Comparison of ENCODE assay signal across 1 cellular context in the genomic region with DNA sequence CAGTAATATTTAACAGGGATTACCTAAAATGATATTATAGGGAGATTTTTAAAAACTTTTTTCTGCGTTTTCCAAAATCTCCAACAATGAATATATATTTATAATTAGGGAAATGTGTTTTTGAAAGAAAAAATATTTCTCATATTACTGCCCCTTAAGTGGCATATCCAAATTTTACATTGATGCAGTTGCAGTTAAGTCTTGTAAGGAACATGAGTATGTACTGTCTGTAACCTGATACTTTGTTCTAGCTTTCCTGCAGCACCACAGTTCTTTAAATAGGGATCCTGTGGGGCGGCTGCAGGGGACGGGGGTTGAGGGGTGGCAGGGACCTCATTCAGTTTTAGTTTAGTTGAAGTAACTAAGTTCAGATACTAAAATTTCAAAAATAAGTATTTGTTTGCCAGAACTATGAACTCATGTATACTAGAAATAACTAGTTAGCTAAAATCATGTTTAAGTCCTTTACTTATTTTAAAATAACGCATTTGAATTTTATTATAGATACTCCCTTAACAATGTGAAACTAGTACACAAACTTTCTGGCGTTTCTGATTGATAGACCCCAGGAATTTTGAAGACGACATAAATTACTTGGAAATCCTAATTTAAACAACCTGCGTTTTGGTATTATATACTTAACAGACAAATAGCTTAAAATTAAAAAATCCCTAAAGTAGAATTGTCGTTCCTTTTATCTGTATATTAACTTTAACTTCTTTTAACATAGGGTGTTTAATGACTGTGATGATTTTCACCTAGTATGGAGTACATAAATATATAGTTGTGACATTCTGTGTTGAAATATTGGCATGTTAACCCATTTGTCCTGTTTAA.
A peak's percentile ranks its signal among the peaks of the same experiment; 100 is the strongest.
TF ChIP-seq lines count a peak whose summit lies in the region.

No MANE protein-coding gene starts in this region.

TF ChIP-seq in K562, 482 proteins besides CTCF, POLR2A, EP300 and RAD21 (continued from another document and continues in another):
- TF ChIP-seq ZNF780A (CRISPR knock-in tag; IDR thresholded peaks at IDR 0.05): peak; percentile 99
- TF ChIP-seq POLR3G (IDR thresholded peaks at IDR 0.05; ENCODE audit: extremely low read depth, insufficient read length, insufficient replicate concordance): no peak
- peak; percentile 50; the same call in 1 of the 2 replicates for TF ChIP-seq ZNF133 (CRISPR knock-in tag; IDR thresholded peaks at IDR 0.05)
- TF ChIP-seq, protein P1, sequence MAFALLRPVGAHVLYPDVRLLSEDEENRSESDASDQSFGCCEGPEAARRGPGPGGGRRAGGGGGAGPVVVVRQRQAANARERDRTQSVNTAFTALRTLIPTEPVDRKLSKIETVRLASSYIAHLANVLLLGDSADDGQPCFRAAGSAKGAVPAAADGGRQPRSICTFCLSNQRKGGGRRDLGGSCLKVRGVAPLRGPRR (CRISPR knock-in tag; IDR thresholded peaks at IDR 0.05): peak; percentile 88
- no peak for TF ChIP-seq MYC (IDR thresholded peaks at IDR 0.05; ENCODE audit: low read depth, low read length)
- peak; percentile 89; the same call in 1 of the 2 replicates for TF ChIP-seq MYC (CRISPR knock-in tag; IDR thresholded peaks at IDR 0.05; ENCODE audit: borderline replicate concordance, low read depth)
- TF ChIP-seq ARID2 (IDR thresholded peaks at IDR 0.05): 0 out of 2 replicates have a peak, but pooled peaks have one; percentile 20
- TF ChIP-seq SMARCA4 (IDR thresholded peaks at IDR 0.05): no peak
- TF ChIP-seq, protein P2, sequence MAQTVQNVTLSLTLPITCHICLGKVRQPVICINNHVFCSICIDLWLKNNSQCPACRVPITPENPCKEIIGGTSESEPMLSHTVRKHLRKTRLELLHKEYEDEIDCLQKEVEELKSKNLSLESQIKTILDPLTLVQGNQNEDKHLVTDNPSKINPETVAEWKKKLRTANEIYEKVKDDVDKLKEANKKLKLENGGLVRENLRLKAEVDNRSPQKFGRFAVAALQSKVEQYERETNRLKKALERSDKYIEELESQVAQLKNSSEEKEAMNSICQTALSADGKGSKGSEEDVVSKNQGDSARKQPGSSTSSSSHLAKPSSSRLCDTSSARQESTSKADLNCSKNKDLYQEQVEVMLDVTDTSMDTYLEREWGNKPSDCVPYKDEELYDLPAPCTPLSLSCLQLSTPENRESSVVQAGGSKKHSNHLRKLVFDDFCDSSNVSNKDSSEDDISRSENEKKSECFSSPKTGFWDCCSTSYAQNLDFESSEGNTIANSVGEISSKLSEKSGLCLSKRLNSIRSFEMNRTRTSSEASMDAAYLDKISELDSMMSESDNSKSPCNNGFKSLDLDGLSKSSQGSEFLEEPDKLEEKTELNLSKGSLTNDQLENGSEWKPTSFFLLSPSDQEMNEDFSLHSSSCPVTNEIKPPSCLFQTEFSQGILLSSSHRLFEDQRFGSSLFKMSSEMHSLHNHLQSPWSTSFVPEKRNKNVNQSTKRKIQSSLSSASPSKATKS (CRISPR knock-in tag; IDR thresholded peaks at IDR 0.05): peak; percentile 99
- TF ChIP-seq ZNF717 (CRISPR knock-in tag; IDR thresholded peaks at IDR 0.05): peak; percentile 100
- no peak for TF ChIP-seq ZNF146 (CRISPR knock-in tag; IDR thresholded peaks at IDR 0.05; ENCODE audit: unreplicated experiment)
- TF ChIP-seq, protein P3, sequence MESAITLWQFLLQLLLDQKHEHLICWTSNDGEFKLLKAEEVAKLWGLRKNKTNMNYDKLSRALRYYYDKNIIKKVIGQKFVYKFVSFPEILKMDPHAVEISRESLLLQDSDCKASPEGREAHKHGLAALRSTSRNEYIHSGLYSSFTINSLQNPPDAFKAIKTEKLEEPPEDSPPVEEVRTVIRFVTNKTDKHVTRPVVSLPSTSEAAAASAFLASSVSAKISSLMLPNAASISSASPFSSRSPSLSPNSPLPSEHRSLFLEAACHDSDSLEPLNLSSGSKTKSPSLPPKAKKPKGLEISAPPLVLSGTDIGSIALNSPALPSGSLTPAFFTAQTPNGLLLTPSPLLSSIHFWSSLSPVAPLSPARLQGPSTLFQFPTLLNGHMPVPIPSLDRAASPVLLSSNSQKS (CRISPR knock-in tag; IDR thresholded peaks at IDR 0.05): peak; percentile 99
- peak; percentile 74 to 93; a peak in 3 of 4 replicates for TF ChIP-seq SIN3A (IDR thresholded peaks at IDR 0.05; ENCODE audit: borderline replicate concordance in 2 of 2, control insufficient read depth in 1 of 2, low read depth in 2 of 2, low read length in 2 of 2)
- TF ChIP-seq POLR2B (IDR thresholded peaks at IDR 0.05; ENCODE audit: low read depth, partially characterized antibody): peak; percentile 96
- TF ChIP-seq MECOM (CRISPR knock-in tag; IDR thresholded peaks at IDR 0.05): peak; percentile 81
- peak; percentile 98 for TF ChIP-seq GTF2F1 (IDR thresholded peaks at IDR 0.05; ENCODE audit: low read depth, low read length)
- TF ChIP-seq NFE2 (IDR thresholded peaks at IDR 0.05; ENCODE audit: low read depth): no peak
- peak; percentile 61 to 100; a peak in 3 of 4 replicates for TF ChIP-seq MAZ (CRISPR knock-in tag; conservative IDR thresholded peaks at IDR 0.05 in 1 of 2, IDR thresholded peaks at IDR 0.05 in 1 of 2)
- TF ChIP-seq POLR2H (tag; IDR thresholded peaks at IDR 0.05; ENCODE audit: low read depth): peak; percentile 99
- TF ChIP-seq, protein P4, sequence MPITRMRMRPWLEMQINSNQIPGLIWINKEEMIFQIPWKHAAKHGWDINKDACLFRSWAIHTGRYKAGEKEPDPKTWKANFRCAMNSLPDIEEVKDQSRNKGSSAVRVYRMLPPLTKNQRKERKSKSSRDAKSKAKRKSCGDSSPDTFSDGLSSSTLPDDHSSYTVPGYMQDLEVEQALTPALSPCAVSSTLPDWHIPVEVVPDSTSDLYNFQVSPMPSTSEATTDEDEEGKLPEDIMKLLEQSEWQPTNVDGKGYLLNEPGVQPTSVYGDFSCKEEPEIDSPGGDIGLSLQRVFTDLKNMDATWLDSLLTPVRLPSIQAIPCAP (CRISPR knock-in tag; IDR thresholded peaks at IDR 0.05; ENCODE audit: borderline replicate concordance): peak; percentile 45; the same call in 1 of the 2 replicates
- TF ChIP-seq BACH1 (tag; IDR thresholded peaks at IDR 0.05): peak; percentile 24; the same call in 1 of the 2 replicates
- no peak for TF ChIP-seq NR4A1 (CRISPR knock-in tag; IDR thresholded peaks at IDR 0.05)
- TF ChIP-seq NR4A1 (tag; IDR thresholded peaks at IDR 0.05): no peak
- TF ChIP-seq, protein P5, sequence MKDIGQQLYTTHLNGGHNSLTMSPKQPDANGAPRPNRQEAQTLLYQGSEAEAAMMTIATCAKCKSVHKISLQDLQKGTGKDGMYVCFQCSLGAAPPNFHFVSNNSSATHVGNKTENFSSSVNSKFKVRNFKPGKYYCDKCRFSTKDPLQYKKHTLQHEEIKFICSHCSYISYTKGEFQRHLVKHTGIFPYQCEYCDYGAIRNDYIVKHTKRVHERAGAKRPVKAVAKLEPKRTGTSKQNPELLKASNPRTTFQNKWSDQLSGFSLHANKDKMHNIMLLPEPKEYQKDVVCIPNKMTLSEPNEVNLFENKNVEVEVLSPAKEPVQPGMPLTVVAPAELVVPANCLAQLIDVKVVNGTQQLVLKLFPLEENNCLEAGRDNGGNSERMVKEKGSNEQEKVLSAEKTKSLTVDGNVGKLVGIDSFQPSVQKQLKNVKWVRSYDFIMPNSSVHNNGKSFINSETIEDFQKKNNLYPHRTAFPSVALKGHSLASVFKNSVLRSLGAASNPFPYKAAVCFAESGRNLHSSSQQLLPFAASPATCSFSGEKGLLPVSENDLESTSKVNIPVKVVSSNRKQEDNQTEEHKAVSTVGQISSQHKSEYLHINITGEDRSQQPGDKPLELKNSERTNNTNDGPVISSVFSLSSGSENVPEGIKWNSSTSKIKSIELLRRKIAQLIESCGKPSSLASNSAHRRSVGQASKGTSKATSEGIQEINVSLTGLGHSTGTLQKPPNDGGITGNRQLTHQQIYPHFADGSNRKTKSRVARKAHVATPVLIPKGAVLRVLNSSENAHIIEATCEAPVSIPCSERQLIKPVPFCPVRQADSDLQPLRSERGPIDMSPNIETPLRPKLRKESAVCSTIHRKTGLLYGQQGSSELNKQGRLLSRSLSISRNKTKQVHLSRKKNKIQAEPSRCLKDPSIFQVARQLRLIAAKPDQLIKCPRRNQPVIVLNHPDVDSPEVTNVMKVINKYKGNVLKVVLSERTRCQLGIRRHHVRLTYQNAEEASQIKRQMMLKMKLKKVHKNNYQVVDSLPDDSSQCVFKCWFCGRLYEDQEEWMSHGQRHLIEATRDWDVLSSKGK (CRISPR knock-in tag; IDR thresholded peaks at IDR 0.05): peak; percentile 99
- TF ChIP-seq, protein P6, sequence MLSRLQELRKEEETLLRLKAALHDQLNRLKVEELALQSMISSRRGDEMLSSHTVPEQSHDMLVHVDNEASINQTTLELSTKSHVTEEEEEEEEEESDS (CRISPR knock-in tag; IDR thresholded peaks at IDR 0.05): peak; percentile 94
- peak; percentile 97 for TF ChIP-seq ZFP1 (CRISPR knock-in tag; IDR thresholded peaks at IDR 0.05)
- TF ChIP-seq ZNF589 (CRISPR knock-in tag; IDR thresholded peaks at IDR 0.05; ENCODE audit: low read depth): peak; percentile 76; the same call in 1 of the 2 replicates
- TF ChIP-seq, protein P7, sequence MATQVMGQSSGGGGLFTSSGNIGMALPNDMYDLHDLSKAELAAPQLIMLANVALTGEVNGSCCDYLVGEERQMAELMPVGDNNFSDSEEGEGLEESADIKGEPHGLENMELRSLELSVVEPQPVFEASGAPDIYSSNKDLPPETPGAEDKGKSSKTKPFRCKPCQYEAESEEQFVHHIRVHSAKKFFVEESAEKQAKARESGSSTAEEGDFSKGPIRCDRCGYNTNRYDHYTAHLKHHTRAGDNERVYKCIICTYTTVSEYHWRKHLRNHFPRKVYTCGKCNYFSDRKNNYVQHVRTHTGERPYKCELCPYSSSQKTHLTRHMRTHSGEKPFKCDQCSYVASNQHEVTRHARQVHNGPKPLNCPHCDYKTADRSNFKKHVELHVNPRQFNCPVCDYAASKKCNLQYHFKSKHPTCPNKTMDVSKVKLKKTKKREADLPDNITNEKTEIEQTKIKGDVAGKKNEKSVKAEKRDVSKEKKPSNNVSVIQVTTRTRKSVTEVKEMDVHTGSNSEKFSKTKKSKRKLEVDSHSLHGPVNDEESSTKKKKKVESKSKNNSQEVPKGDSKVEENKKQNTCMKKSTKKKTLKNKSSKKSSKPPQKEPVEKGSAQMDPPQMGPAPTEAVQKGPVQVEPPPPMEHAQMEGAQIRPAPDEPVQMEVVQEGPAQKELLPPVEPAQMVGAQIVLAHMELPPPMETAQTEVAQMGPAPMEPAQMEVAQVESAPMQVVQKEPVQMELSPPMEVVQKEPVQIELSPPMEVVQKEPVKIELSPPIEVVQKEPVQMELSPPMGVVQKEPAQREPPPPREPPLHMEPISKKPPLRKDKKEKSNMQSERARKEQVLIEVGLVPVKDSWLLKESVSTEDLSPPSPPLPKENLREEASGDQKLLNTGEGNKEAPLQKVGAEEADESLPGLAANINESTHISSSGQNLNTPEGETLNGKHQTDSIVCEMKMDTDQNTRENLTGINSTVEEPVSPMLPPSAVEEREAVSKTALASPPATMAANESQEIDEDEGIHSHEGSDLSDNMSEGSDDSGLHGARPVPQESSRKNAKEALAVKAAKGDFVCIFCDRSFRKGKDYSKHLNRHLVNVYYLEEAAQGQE (CRISPR knock-in tag; IDR thresholded peaks at IDR 0.05; ENCODE audit: low read depth): peak; percentile 83; the same call in 1 of the 2 replicates
- TF ChIP-seq ARNT (IDR thresholded peaks at IDR 0.05): no peak; a peak in 1 of 4 replicates
- peak; percentile 38 to 85 for TF ChIP-seq NCOA2 (IDR thresholded peaks at IDR 0.05; ENCODE audit: partially characterized antibody in 2 of 2)
- TF ChIP-seq C11orf30 (IDR thresholded peaks at IDR 0.05; ENCODE audit: low read depth): no peak
- TF ChIP-seq, protein P8, sequence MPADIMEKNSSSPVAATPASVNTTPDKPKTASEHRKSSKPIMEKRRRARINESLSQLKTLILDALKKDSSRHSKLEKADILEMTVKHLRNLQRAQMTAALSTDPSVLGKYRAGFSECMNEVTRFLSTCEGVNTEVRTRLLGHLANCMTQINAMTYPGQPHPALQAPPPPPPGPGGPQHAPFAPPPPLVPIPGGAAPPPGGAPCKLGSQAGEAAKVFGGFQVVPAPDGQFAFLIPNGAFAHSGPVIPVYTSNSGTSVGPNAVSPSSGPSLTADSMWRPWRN (IDR thresholded peaks at IDR 0.05; ENCODE audit: low read depth): no peak; the same call in 1 of the 2 replicates
- no peak for TF ChIP-seq TCF7L2 (IDR thresholded peaks at IDR 0.05; ENCODE audit: low read depth, low read length)
- TF ChIP-seq FOXA3 (CRISPR knock-in tag; conservative IDR thresholded peaks at IDR 0.05 in 1 of 2, IDR thresholded peaks at IDR 0.05 in 1 of 2): peak in 1 of 2 experiments; percentile 94; a peak in 2 of 4 replicates
- TF ChIP-seq XRCC3 (IDR thresholded peaks at IDR 0.05): no peak
- TF ChIP-seq, protein P9, sequence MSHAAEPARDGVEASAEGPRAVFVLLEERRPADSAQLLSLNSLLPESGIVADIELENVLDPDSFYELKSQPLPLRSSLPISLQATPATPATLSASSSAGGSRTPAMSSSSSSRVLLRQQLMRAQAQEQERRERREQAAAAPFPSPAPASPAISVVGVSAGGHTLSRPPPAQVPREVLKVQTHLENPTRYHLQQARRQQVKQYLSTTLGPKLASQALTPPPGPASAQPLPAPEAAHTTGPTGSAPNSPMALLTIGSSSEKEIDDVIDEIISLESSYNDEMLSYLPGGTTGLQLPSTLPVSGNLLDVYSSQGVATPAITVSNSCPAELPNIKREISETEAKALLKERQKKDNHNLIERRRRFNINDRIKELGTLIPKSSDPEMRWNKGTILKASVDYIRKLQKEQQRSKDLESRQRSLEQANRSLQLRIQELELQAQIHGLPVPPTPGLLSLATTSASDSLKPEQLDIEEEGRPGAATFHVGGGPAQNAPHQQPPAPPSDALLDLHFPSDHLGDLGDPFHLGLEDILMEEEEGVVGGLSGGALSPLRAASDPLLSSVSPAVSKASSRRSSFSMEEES (CRISPR knock-in tag; IDR thresholded peaks at IDR 0.05): peak; percentile 84
- TF ChIP-seq KHSRP (IDR thresholded peaks at IDR 0.05): peak; percentile 98
- peak; percentile 39; the same call in 1 of the 2 replicates for TF ChIP-seq SP1 (CRISPR knock-in tag; IDR thresholded peaks at IDR 0.05)
- TF ChIP-seq NFXL1 (CRISPR knock-in tag; IDR thresholded peaks at IDR 0.05): peak; percentile 99
- peak in 1 of 2 experiments; percentile 61; a peak in 1 of 3 replicates for TF ChIP-seq CBX3 (IDR thresholded peaks at IDR 0.05; ENCODE audit: borderline replicate concordance in 1 of 2, low read length in 2 of 2)
- no peak for TF ChIP-seq KLF16 (IDR thresholded peaks at IDR 0.05)
- TF ChIP-seq POLR2AphosphoS2 (IDR thresholded peaks at IDR 0.05; ENCODE audit: low read length): peak; percentile 99
- TF ChIP-seq NR2C2 (CRISPR knock-in tag; IDR thresholded peaks at IDR 0.05): no peak
- TF ChIP-seq NR2C2 (tag; IDR thresholded peaks at IDR 0.05): peak; percentile 19; the same call in 1 of the 2 replicates
- TF ChIP-seq, protein P10, sequence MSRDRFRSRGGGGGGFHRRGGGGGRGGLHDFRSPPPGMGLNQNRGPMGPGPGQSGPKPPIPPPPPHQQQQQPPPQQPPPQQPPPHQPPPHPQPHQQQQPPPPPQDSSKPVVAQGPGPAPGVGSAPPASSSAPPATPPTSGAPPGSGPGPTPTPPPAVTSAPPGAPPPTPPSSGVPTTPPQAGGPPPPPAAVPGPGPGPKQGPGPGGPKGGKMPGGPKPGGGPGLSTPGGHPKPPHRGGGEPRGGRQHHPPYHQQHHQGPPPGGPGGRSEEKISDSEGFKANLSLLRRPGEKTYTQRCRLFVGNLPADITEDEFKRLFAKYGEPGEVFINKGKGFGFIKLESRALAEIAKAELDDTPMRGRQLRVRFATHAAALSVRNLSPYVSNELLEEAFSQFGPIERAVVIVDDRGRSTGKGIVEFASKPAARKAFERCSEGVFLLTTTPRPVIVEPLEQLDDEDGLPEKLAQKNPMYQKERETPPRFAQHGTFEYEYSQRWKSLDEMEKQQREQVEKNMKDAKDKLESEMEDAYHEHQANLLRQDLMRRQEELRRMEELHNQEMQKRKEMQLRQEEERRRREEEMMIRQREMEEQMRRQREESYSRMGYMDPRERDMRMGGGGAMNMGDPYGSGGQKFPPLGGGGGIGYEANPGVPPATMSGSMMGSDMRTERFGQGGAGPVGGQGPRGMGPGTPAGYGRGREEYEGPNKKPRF (IDR thresholded peaks at IDR 0.05; ENCODE audit: low read depth, low read length): peak; percentile 80
